In genomic region chr10:119315128-119316001, GRCh38 we compare ENCODE assay signal across 9 cellular contexts.
DNase-seq lines count a peak whose midpoint lies in the region; ATAC-seq and TF ChIP-seq lines count a peak whose summit lies in the region.
"Had no signal": no experiment of that assay in that cellular context is flagged by ENCODE, and none has a peak within 500 bp of the region (broad histone marks: within the 10 kb centered on the region; RNA-seq: fewer than 3 reads in every experiment).

No MANE protein-coding gene starts in this region.

- TF ChIP-seq CTCF in Panc1 (IDR thresholded peaks at IDR 0.05): no peak

- POLR2A ChIA-PET in Panc1 (lab: Charles Lee): no interaction called here

- H3K9me3 ChIP-seq in Panc1 (ENCODE audit: control insufficient read depth, insufficient read depth, low read depth, low read length): no peaks in the 10 kb centered on the region
- H3K9me3 ChIP-seq: right lobe of liver had no signal

- H3K27ac ChIP-seq in Panc1 (ENCODE audit: low read length): peak overlapping the region; percentile 95

- ATAC-seq in Right ventricle myocardium inferior (peak; percentile 67), HG03103 (IDR thresholded peaks at IDR 0.05; ENCODE audit: low read depth, unreplicated experiment) (peak; percentile 51), Panc1 (peak; percentile 75), left ventricle myocardium superior (peak; percentile 56)

- in situ Hi-C loops in Panc1 (cut with HindIII; ENCODE audit: low pct_unique_long_range_greater_than_20kb, low sequenced_read_pairs): no loop called here

- intact Hi-C loops in Right ventricle myocardium inferior (cut with DNase I): no loop called here
- intact Hi-C loops in cardiac septum (cut with DNase I): no loop called here
- intact Hi-C loops in Panc1 (cut with micrococcal nuclease; ENCODE audit: unreplicated experiment): no loop called here
- intact Hi-C loops in left ventricle myocardium superior (cut with micrococcal nuclease): no loop called here

- CTCF ChIA-PET in Panc1 (lab: Charles Lee): no interaction called here

- H3K36me3 ChIP-seq in Panc1 (ENCODE audit: control insufficient read depth, insufficient read depth, low read length): no peaks in the 10 kb centered on the region
- H3K36me3 ChIP-seq: right lobe of liver had no signal

- DNase-seq in Right ventricle myocardium inferior (ENCODE audit: missing footprints) (no peak), cardiac septum (ENCODE audit: low spot score) (no peak), Panc1 (ENCODE audit: low read depth, low spot score) (peak; percentile 85), left ventricle myocardium superior (peak; percentile 56), occipital lobe (lab: John Stamatoyannopoulos, UW) (no peak)
- peak; percentile 57 for DNase-seq in activated gamma-delta T cell treated with anti-CD3 and anti-CD28 coated beads, Interleukin-2, amount 50 U/mL, for 16 hours (ENCODE audit: low read depth)
- DNase-seq in stimulated activated CD4-positive, alpha-beta T cell treated with anti-CD3 and anti-CD28 coated beads, Interleukin-2, amount 100 ng/mL, for 24 hours: peak; percentile 76 to 77
- DNase-seq: right lobe of liver had no signal

- H3K4me3 ChIP-seq in Panc1 (ENCODE audit: low read depth in 2 of 2, low read length in 2 of 2): peak overlapping the region in 1 of 2 experiments; percentile 22; a peak in 2 of 4 replicates
- H3K4me3 ChIP-seq: right lobe of liver had no signal

- no TSS peak for BruUV-seq in Panc1 (replicated peaks; lab: Mats Ljungman, UMichigan)

- peaks cover 63% of the 10 kb centered on the region for H3K4me1 ChIP-seq in Panc1 (ENCODE audit: control insufficient read depth, insufficient read depth, low read length)

- H3K27me3 ChIP-seq in Panc1 (ENCODE audit: control insufficient read depth, insufficient read depth, low read length): no peaks in the 10 kb centered on the region
- H3K27me3 ChIP-seq: right lobe of liver had no signal

Comparison
In these comparisons a context has a peak if more than half of its experiments do, and no peak if none do; other contexts are left out.
1. DNase-seq: peak in Panc1 (single experiment), activated gamma-delta T cell treated with anti-CD3 and anti-CD28 coated beads, Interleukin-2, amount 50 U/mL, for 16 hours (single experiment), left ventricle myocardium superior (single experiment) and stimulated activated CD4-positive, alpha-beta T cell treated with anti-CD3 and anti-CD28 coated beads, Interleukin-2, amount 100 ng/mL, for 24 hours (2 of 2); none in Right ventricle myocardium inferior (single experiment), cardiac septum (single experiment) and occipital lobe (single experiment).
2. Peak in every context shown above with its lines, with median percentiles within 50 percentile points of each other: ATAC-seq.